Comparison of ENCODE assay signal across 21 cellular contexts in the genomic region with DNA sequence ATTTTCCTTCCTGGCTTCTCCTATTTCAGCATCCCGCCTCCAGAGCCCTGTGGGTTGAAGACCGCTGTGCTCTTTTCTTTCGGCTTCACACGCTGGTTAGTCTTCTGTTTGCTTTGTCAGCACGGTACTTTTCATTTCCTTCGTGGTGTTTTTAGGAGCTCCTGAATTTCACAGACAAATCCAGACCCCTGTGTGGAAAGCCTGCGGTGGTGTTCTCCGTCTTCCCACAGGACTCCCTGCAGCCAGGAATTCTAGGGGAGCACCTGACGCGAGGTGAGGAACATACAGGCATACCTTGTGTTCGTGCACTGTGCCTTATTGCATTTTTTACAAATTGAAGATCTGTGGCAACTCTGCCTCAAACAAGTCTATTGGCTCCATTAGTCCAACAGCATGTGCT.
DNase-seq lines count a peak whose midpoint lies in the region; ATAC-seq, FAIRE-seq and TF ChIP-seq lines count a peak whose summit lies in the region.
"Had no signal": no experiment of that assay in that cellular context is flagged by ENCODE, and none has a peak within 500 bp of the region (broad histone marks: within the 10 kb centered on the region; RNA-seq: fewer than 3 reads in every experiment).

No MANE protein-coding gene starts in this region.

- H3K27ac ChIP-seq in HUES64 (ENCODE audit: low read depth, low read length) (peak overlapping the region; percentile 24; the same call in 1 of the 2 replicates), H1 (ENCODE audit: low read depth, low read length) (no peak overlapping the region), neural progenitor cell (peak overlapping the region; percentile 63)
- H3K27ac ChIP-seq: C4-2B, KMS-11 had no signal

- H3K56ac ChIP-seq in H1 (replicated peaks; ENCODE audit: insufficient read length, low read depth, low read length) = no peak overlapping the region

- H3K27me3 ChIP-seq in HUES64 (ENCODE audit: insufficient read depth, low read length) (no peaks in the 10 kb centered on the region), H1 (replicated peaks in 1 of 4; ENCODE audit: control insufficient read depth in 3 of 4, extremely low read depth in 1 of 4, insufficient read depth in 3 of 4, low read length in 3 of 4) (no peaks in the 10 kb centered on the region), neural progenitor cell (no peaks in the 10 kb centered on the region)

- H3K9me3 Mint-ChIP-seq in neural progenitor cell (peaks cover 5% of the 10 kb centered on the region), type B pancreatic cell (peaks cover 4% of the 10 kb centered on the region)
- no peaks in the 10 kb centered on the region for H3K9me3 Mint-ChIP-seq in activated T-helper 2 cell treated with anti-CD3 and anti-CD28 coated beads, Interferon-gamma antibody, Interleukin-2, Interleukin-4, amounts not matched to agents 10 μg/mL and 5 μg/mL and 100 μg/mL, durations not matched to agents 14 hours and 24 hours and 36 hours

- no peak overlapping the region for H3K18ac ChIP-seq in H1 (ENCODE audit: extremely low read depth, low read length)

- H3K27me3 Mint-ChIP-seq in neural progenitor cell (ENCODE audit: insufficient read depth, low read depth) (peaks cover 3% of the 10 kb centered on the region), type B pancreatic cell (peaks cover 10% of the 10 kb centered on the region)
- H3K27me3 Mint-ChIP-seq in activated T-helper 2 cell treated with anti-CD3 and anti-CD28 coated beads, Interferon-gamma antibody, Interleukin-2, Interleukin-4, amounts not matched to agents 10 μg/mL and 5 μg/mL and 100 μg/mL, durations not matched to agents 14 hours and 24 hours and 36 hours (ENCODE audit: low read depth) = no peaks in the 10 kb centered on the region

- no peaks in the 10 kb centered on the region for H4K20me1 ChIP-seq in H1 (replicated peaks in 1 of 2; ENCODE audit: control insufficient read depth in 1 of 2, insufficient read depth in 2 of 2, low read length in 2 of 2)
- no peaks in the 10 kb centered on the region for H4K20me1 ChIP-seq in neural progenitor cell (ENCODE audit: low read depth)

- no peak overlapping the region for H3K4ac ChIP-seq in H1 (replicated peaks; ENCODE audit: insufficient read length, low read depth, low read length)

- no peak overlapping the region for H4K8ac ChIP-seq in H1 (ENCODE audit: extremely low read depth, insufficient read depth, low read length)

- peaks cover 3% of the 10 kb centered on the region for H3K36me3 Mint-ChIP-seq in neural progenitor cell
- H3K36me3 Mint-ChIP-seq in type B pancreatic cell = no peaks in the 10 kb centered on the region
- no peaks in the 10 kb centered on the region for H3K36me3 Mint-ChIP-seq in activated T-helper 2 cell treated with anti-CD3 and anti-CD28 coated beads, Interferon-gamma antibody, Interleukin-2, Interleukin-4, amounts not matched to agents 10 μg/mL and 5 μg/mL and 100 μg/mL, durations not matched to agents 14 hours and 24 hours and 36 hours (ENCODE audit: low read depth)
- H3K36me3 Mint-ChIP-seq: CD4-positive, alpha-beta memory T cell had no signal

- no peak overlapping the region for H4K5ac ChIP-seq in H1 (ENCODE audit: insufficient read length, low read depth, low read length)

- 0 out of 2 replicates have a peak overlapping the region, but pooled peaks have one; percentile 46 for H2BK15ac ChIP-seq in H1 (ENCODE audit: low read length)

- H3K9ac ChIP-seq in HUES64 (ENCODE audit: low read depth, low read length) (no peak overlapping the region), H1 (replicated peaks in 1 of 4; ENCODE audit: extremely low read depth in 1 of 4, low read depth in 3 of 4, low read length in 3 of 4) (no peak overlapping the region), neural progenitor cell (no peak overlapping the region)
- H3K9ac ChIP-seq: KMS-11 had no signal

- no peaks in the 10 kb centered on the region for H3K36me3 ChIP-seq in HUES64 (ENCODE audit: insufficient read depth, low read length)
- H3K36me3 ChIP-seq in H1 (ENCODE audit: control insufficient read depth in 2 of 4, insufficient read depth in 4 of 4, low read length in 3 of 4) = no peaks in the 10 kb centered on the region
- no peaks in the 10 kb centered on the region for H3K36me3 ChIP-seq in neural progenitor cell

- 39% methylated on average over 11 of the region's 11 CpGs for WGBS in HUES64
- WGBS in H1 (ENCODE audit: extremely low coverage in 1 of 2, insufficient coverage in 1 of 2, insufficient read length in 1 of 2, insufficient replicate concordance in 2 of 2, low coverage in 1 of 2, low lambda C conversion rate in 2 of 2, missing lambda C conversion rate in 1 of 2), 2 experiments = 80% methylated on average over 11 of the region's 11 CpGs; no CpG with 5 or more reads in 1 of the 2 experiments

- CTCF ChIA-PET in H1 (lab: Charles Lee; ENCODE audit: partially characterized antibody) = interaction anchor here (1.0 to 1.2 kb wide), 3 partner anchors 11 to 223 kb away, joined by 3 to 4 read pairs (median 3); no protein-coding TSS in a partner anchor

- no peak for TF ChIP-seq EP300 in H1 (IDR thresholded peaks at IDR 0.05; ENCODE audit: borderline replicate concordance in 1 of 2, low read depth in 2 of 2, low read length in 2 of 2)

- no peak for TF ChIP-seq POLR2A in H1 (IDR thresholded peaks at IDR 0.05; ENCODE audit: control extremely low read depth in 1 of 2, low read depth in 2 of 2, low read length in 2 of 2)

- POLR2A ChIA-PET in H1 (lab: Charles Lee; ENCODE audit: partially characterized antibody) = no interaction called here

- no peak overlapping the region for H3K23ac ChIP-seq in H1 (ENCODE audit: insufficient read length)

- no peak overlapping the region for H2BK5ac ChIP-seq in H1 (ENCODE audit: low read depth, low read length)

- TF ChIP-seq RAD21 in H1 (IDR thresholded peaks at IDR 0.05 in 1 of 2, conservative IDR thresholded peaks at IDR 0.05 in 1 of 2; ENCODE audit: low read depth in 2 of 2, low read length in 2 of 2) = no peak

- H3K14ac ChIP-seq in H1 (ENCODE audit: insufficient read length) = no peak overlapping the region

- H3K79me1 ChIP-seq in H1 (ENCODE audit: low read depth, low read length) = no peaks in the 10 kb centered on the region

- H3F3A ChIP-seq in neural progenitor cell (ENCODE audit: low read depth) = peaks cover 40% of the 10 kb centered on the region

- no peak overlapping the region for H3K4me2 ChIP-seq in H1 (ENCODE audit: insufficient read depth in 1 of 2, low read depth in 2 of 2, low read length in 2 of 2)
- H3K4me2 ChIP-seq in neural progenitor cell = peak overlapping the region; percentile 54
- H3K4me2 ChIP-seq: KMS-11 had no signal

- H3K4me3 ChIP-seq in HUES64 (ENCODE audit: low read length) (no peak overlapping the region), H1 (ENCODE audit: extremely low read depth in 1 of 4, insufficient read depth in 2 of 4, low read depth in 3 of 4, low read length in 4 of 4) (no peak overlapping the region), neural progenitor cell (no peak overlapping the region)

- no peak overlapping the region for H2BK120ac ChIP-seq in H1 (replicated peaks; ENCODE audit: low read depth, low read length)

- no peak for TF ChIP-seq CTCF in H1 (IDR thresholded peaks at IDR 0.05; ENCODE audit: control extremely low read depth in 1 of 3, insufficient read depth in 1 of 3, low read depth in 1 of 3, low read length in 3 of 3)
- no peak for TF ChIP-seq CTCF in neural progenitor cell (IDR thresholded peaks at IDR 0.05)
- TF ChIP-seq CTCF in type B pancreatic cell (conservative IDR thresholded peaks at IDR 0.05) = no peak

- H2AK5ac ChIP-seq in H1 (ENCODE audit: low read depth, low read length) = no peak overlapping the region

- ATAC-seq in HG02798 (IDR thresholded peaks at IDR 0.05; ENCODE audit: poor library complexity, unreplicated experiment) = no peak
- ATAC-seq in HG03432 (IDR thresholded peaks at IDR 0.05; ENCODE audit: unreplicated experiment) = no peak
- ATAC-seq: HCT116 had no signal

- peak overlapping the region; percentile 52 for H4K91ac ChIP-seq in H1 (replicated peaks; ENCODE audit: insufficient read length, low read length)

- peak overlapping the region; percentile 57 for H3K4me3 Mint-ChIP-seq in neural progenitor cell
- H3K4me3 Mint-ChIP-seq in type B pancreatic cell = peak overlapping the region; percentile 17
- H3K4me3 Mint-ChIP-seq in activated T-helper 2 cell treated with anti-CD3 and anti-CD28 coated beads, Interferon-gamma antibody, Interleukin-2, Interleukin-4, amounts not matched to agents 10 μg/mL and 5 μg/mL and 100 μg/mL, durations not matched to agents 14 hours and 24 hours and 36 hours (ENCODE audit: low read depth) = no peak overlapping the region
- H3K4me3 Mint-ChIP-seq: CD4-positive, alpha-beta memory T cell; HFFc6 had no signal

- peak overlapping the region; percentile 95 for H3K27ac Mint-ChIP-seq in neural progenitor cell
- H3K27ac Mint-ChIP-seq in type B pancreatic cell = no peak overlapping the region
- no peak overlapping the region for H3K27ac Mint-ChIP-seq in activated T-helper 2 cell treated with anti-CD3 and anti-CD28 coated beads, Interferon-gamma antibody, Interleukin-2, Interleukin-4, amounts not matched to agents 10 μg/mL and 5 μg/mL and 100 μg/mL, durations not matched to agents 14 hours and 24 hours and 36 hours
- H3K27ac Mint-ChIP-seq: CD4-positive, alpha-beta memory T cell; HFFc6 had no signal

- intact Hi-C loops in activated T-helper 2 cell treated with anti-CD3 and anti-CD28 coated beads, Interferon-gamma antibody, Interleukin-2, Interleukin-4, amounts not matched to agents 10 μg/mL and 5 μg/mL and 100 μg/mL, durations not matched to agents 14 hours and 24 hours and 36 hours (cut with micrococcal nuclease) = no loop called here

- H3K9me3 ChIP-seq in HUES64 (ENCODE audit: insufficient read depth, low read depth, low read length) = no peaks in the 10 kb centered on the region
- H3K9me3 ChIP-seq in H1 (ENCODE audit: insufficient read depth in 2 of 2, low read depth in 1 of 2, low read length in 1 of 2) = 0 out of 4 replicates have a peak, but pooled peaks cover 0 to under 1% of the 10 kb centered on the region in 2 experiments
- H3K9me3 ChIP-seq in neural progenitor cell (ENCODE audit: low read depth) = no peaks in the 10 kb centered on the region

- no peak for DNase-seq in H1 (ENCODE audit: low read depth in 1 of 2, low spot score in 2 of 2)
- DNase-seq in neural progenitor cell (ENCODE audit: low spot score) = peak; percentile 11
- DNase-seq in type B pancreatic cell (ENCODE audit: extremely low spot score, unreplicated experiment) = no peak
- no peak for DNase-seq in NCI-H2107 (lab: John Stamatoyannopoulos, UW)
- DNase-seq in activated T-helper 2 cell treated with anti-CD3 and anti-CD28 coated beads, Interferon-gamma antibody, Interleukin-2, Interleukin-4, amounts not matched to agents 10 μg/mL and 5 μg/mL and 100 μg/mL, durations not matched to agents 14 hours and 24 hours and 36 hours (ENCODE audit: low spot score) = no peak
- DNase-seq: ACHN; CD4-positive, alpha-beta memory T cell; DMS153; DMS79; GDM1; HFFc6 had no signal

- no peak overlapping the region for H2BK20ac ChIP-seq in H1 (ENCODE audit: low read length)

- no peak for FAIRE-seq in H1 (lab: Jason Lieb, UNC)
- FAIRE-seq: A204.1, GM12892, GM18507, H54 had no signal

- 0 out of 2 replicates have a peak overlapping the region, but pooled peaks have one; percentile 19 for H2BK12ac ChIP-seq in H1 (ENCODE audit: low read depth, low read length)

- H3K23me2 ChIP-seq in H1 (ENCODE audit: low read depth, low read length) = no peaks in the 10 kb centered on the region

- peaks cover 62% of the 10 kb centered on the region for H3K4me1 ChIP-seq in HUES64 (ENCODE audit: insufficient read depth, low read length)
- H3K4me1 ChIP-seq in H1 (replicated peaks in 1 of 4; ENCODE audit: control insufficient read depth in 3 of 4, insufficient read depth in 4 of 4, low read length in 3 of 4) = peaks cover 8 to 27% (median 23%) of the 10 kb centered on the region in 4 experiments
- H3K4me1 ChIP-seq in neural progenitor cell = peaks cover 54% of the 10 kb centered on the region

- H2AFZ ChIP-seq in H1 (ENCODE audit: low read length) = no peak overlapping the region
- peak overlapping the region; percentile 34 for H2AFZ ChIP-seq in neural progenitor cell (replicated peaks)

- H3K79me2 ChIP-seq in H1 (ENCODE audit: control insufficient read depth in 1 of 2, insufficient read depth in 2 of 2, low read length in 2 of 2) = no peaks in the 10 kb centered on the region
- no peaks in the 10 kb centered on the region for H3K79me2 ChIP-seq in neural progenitor cell (ENCODE audit: low read depth)

- H3K4me1 Mint-ChIP-seq in neural progenitor cell (peaks cover 71% of the 10 kb centered on the region), type B pancreatic cell (ENCODE audit: unreplicated experiment) (peaks cover 38% of the 10 kb centered on the region)
- H3K4me1 Mint-ChIP-seq in activated T-helper 2 cell treated with anti-CD3 and anti-CD28 coated beads, Interferon-gamma antibody, Interleukin-2, Interleukin-4, amounts not matched to agents 10 μg/mL and 5 μg/mL and 100 μg/mL, durations not matched to agents 14 hours and 24 hours and 36 hours (ENCODE audit: low read depth) = no peaks in the 10 kb centered on the region
- H3K4me1 Mint-ChIP-seq: CD4-positive, alpha-beta memory T cell had no signal
